In genomic region chr14:100213956-100214767, GRCh38 we compare ENCODE assay signal across 1 cellular context.
A peak's percentile ranks its signal among the peaks of the same experiment; 100 is the strongest.
TF ChIP-seq lines count a peak whose summit lies in the region.

No MANE protein-coding gene starts in this region.

TF ChIP-seq in HepG2, 621 proteins besides CTCF, POLR2A, EP300 and RAD21 (continued from another document and continues in another):
- no peak for TF ChIP-seq ZXDC (CRISPR knock-in tag; IDR thresholded peaks at IDR 0.05)
- no peak for TF ChIP-seq ZEB1 (IDR thresholded peaks at IDR 0.05; ENCODE audit: insufficient replicate concordance, low read depth)
- no peak; the same call in 1 of the 2 replicates for TF ChIP-seq ELK4 (CRISPR knock-in tag; IDR thresholded peaks at IDR 0.05; ENCODE audit: borderline replicate concordance)
- no peak for TF ChIP-seq TARDBP (CRISPR knock-in tag; IDR thresholded peaks at IDR 0.05)
- TF ChIP-seq ZNF24 (IDR thresholded peaks at IDR 0.05) = no peak
- TF ChIP-seq YEATS2 (CRISPR knock-in tag; IDR thresholded peaks at IDR 0.05; ENCODE audit: borderline replicate concordance) = peak; percentile 65; the same call in 1 of the 2 replicates
- peak; percentile 92; the same call in 1 of the 2 replicates for TF ChIP-seq YEATS4 (CRISPR knock-in tag; IDR thresholded peaks at IDR 0.05; ENCODE audit: borderline replicate concordance)
- no peak for TF ChIP-seq ZNF136 (CRISPR knock-in tag; IDR thresholded peaks at IDR 0.05; ENCODE audit: low read depth)
- 0 out of 2 replicates have a peak, but pooled peaks have one; percentile 22 for TF ChIP-seq ZNF740 (CRISPR knock-in tag; IDR thresholded peaks at IDR 0.05)
- no peak for TF ChIP-seq ZNF615 (CRISPR knock-in tag; IDR thresholded peaks at IDR 0.05; ENCODE audit: borderline replicate concordance)
- TF ChIP-seq HNRNPLL (IDR thresholded peaks at IDR 0.05; ENCODE audit: low read depth, low read length, poor library complexity, severe bottlenecking) = peak; percentile 90
- 0 out of 2 replicates have a peak, but pooled peaks have one; percentile 68 for TF ChIP-seq AFF4 (CRISPR knock-in tag; IDR thresholded peaks at IDR 0.05)
- peak; percentile 66 for TF ChIP-seq ZHX1 (CRISPR knock-in tag; IDR thresholded peaks at IDR 0.05; ENCODE audit: low read depth)
- no peak for TF ChIP-seq RFX5 (IDR thresholded peaks at IDR 0.05; ENCODE audit: low read depth, low read length)
- TF ChIP-seq ZNF646 (CRISPR knock-in tag; IDR thresholded peaks at IDR 0.05) = no peak
- no peak for TF ChIP-seq SOX6 (IDR thresholded peaks at IDR 0.05)
- TF ChIP-seq SOX6 (CRISPR knock-in tag; IDR thresholded peaks at IDR 0.05) = no peak
- peak; percentile 91 for TF ChIP-seq ZNF547 (CRISPR knock-in tag; IDR thresholded peaks at IDR 0.05)
- no peak for TF ChIP-seq ZBTB1 (CRISPR knock-in tag; IDR thresholded peaks at IDR 0.05; ENCODE audit: borderline replicate concordance)
- peak; percentile 93 for TF ChIP-seq POLR2G (IDR thresholded peaks at IDR 0.05; ENCODE audit: low read depth, low read length)
- peak; percentile 96 for TF ChIP-seq AGO2 (optimal IDR thresholded peaks at IDR 0.05; ENCODE audit: low read depth, low read length)
- TF ChIP-seq BATF2 (CRISPR knock-in tag; IDR thresholded peaks at IDR 0.05) = 0 out of 2 replicates have a peak, but pooled peaks have one; percentile 73
- TF ChIP-seq ZNF264 (CRISPR knock-in tag; IDR thresholded peaks at IDR 0.05) = 0 out of 2 replicates have a peak, but pooled peaks have one; percentile 54
- TF ChIP-seq ZNF782 (CRISPR knock-in tag; IDR thresholded peaks at IDR 0.05; ENCODE audit: borderline replicate concordance) = 0 out of 2 replicates have a peak, but pooled peaks have one; percentile 76
- no peak for TF ChIP-seq ZNF557 (CRISPR knock-in tag; IDR thresholded peaks at IDR 0.05)
- TF ChIP-seq ZNF276 (CRISPR knock-in tag; IDR thresholded peaks at IDR 0.05; ENCODE audit: low read depth) = 0 out of 2 replicates have a peak, but pooled peaks have one; percentile 48
- peak; percentile 26 for TF ChIP-seq IKZF4 (CRISPR knock-in tag; IDR thresholded peaks at IDR 0.05; ENCODE audit: borderline replicate concordance, low read depth, not compliant biosample characterization)
- TF ChIP-seq SKIL (CRISPR knock-in tag; IDR thresholded peaks at IDR 0.05; ENCODE audit: borderline replicate concordance) = no peak
- TF ChIP-seq ZNF138 (CRISPR knock-in tag; IDR thresholded peaks at IDR 0.05; ENCODE audit: low read depth) = 0 out of 2 replicates have a peak, but pooled peaks have one; percentile 36
- no peak for TF ChIP-seq HNF4G (IDR thresholded peaks at IDR 0.05; ENCODE audit: borderline replicate concordance, low read depth, low read length)
- no peak; the same call in 1 of the 2 replicates for TF ChIP-seq HNF4G (CRISPR knock-in tag; IDR thresholded peaks at IDR 0.05; ENCODE audit: borderline replicate concordance, low read depth)
- TF ChIP-seq NCOA2 (CRISPR knock-in tag; IDR thresholded peaks at IDR 0.05) = no peak
- TF ChIP-seq TGIF2 (CRISPR knock-in tag; IDR thresholded peaks at IDR 0.05) = no peak
- TF ChIP-seq GFI1 (CRISPR knock-in tag; IDR thresholded peaks at IDR 0.05; ENCODE audit: borderline replicate concordance) = no peak
